1 cellular context compared by ENCODE assay signal in genomic region chr6:33076406-33076934, GRCh38.
TF ChIP-seq lines count a peak whose summit lies in the region.

No MANE protein-coding gene starts in this region.

TF ChIP-seq in GM12878, 131 proteins besides CTCF, POLR2A, EP300 and RAD21 (continues in another document):
- TF ChIP-seq JUNB (IDR thresholded peaks at IDR 0.05) (no peak), ZNF622 (IDR thresholded peaks at IDR 0.05) (no peak), PKNOX1 (IDR thresholded peaks at IDR 0.05) (no peak), IRF4 (IDR thresholded peaks at IDR 0.05; ENCODE audit: low read depth, low read length) (no peak), ZBTB4 (CRISPR knock-in tag; IDR thresholded peaks at IDR 0.05) (0 out of 2 replicates have a peak, but pooled peaks have one; percentile 39), ATF7 (IDR thresholded peaks at IDR 0.05; ENCODE audit: low read depth) (no peak), POLR2AphosphoS2 (IDR thresholded peaks at IDR 0.05; ENCODE audit: low read depth, low read length) (0 out of 2 replicates have a peak, but pooled peaks have one; percentile 10), JUND (IDR thresholded peaks at IDR 0.05; ENCODE audit: low read depth, low read length) (no peak), MEF2B (IDR thresholded peaks at IDR 0.05; ENCODE audit: partially characterized antibody, poor library complexity, severe bottlenecking) (no peak), WRNIP1 (IDR thresholded peaks at IDR 0.05; ENCODE audit: borderline replicate concordance, low read depth, low read length) (no peak), CREB1 (IDR thresholded peaks at IDR 0.05; ENCODE audit: low read depth) (no peak), RELA (IDR thresholded peaks at IDR 0.05; ENCODE audit: borderline replicate concordance, partially characterized antibody) (no peak), KLF5 (IDR thresholded peaks at IDR 0.05; ENCODE audit: partially characterized antibody) (no peak), POLR2AphosphoS5 (IDR thresholded peaks at IDR 0.05; ENCODE audit: low read length) (no peak; the same call in 1 of the 2 replicates), ZSCAN29 (IDR thresholded peaks at IDR 0.05) (no peak), KAT2A (conservative IDR thresholded peaks at IDR 0.05; ENCODE audit: control insufficient read depth, low read depth, low read length) (no peak), ASH2L (IDR thresholded peaks at IDR 0.05; ENCODE audit: borderline replicate concordance, low read depth) (no peak), BCL11A (IDR thresholded peaks at IDR 0.05; ENCODE audit: low read depth, low read length) (no peak), CHD4 (IDR thresholded peaks at IDR 0.05) (no peak), SRF (IDR thresholded peaks at IDR 0.05; ENCODE audit: low read depth in 2 of 2, low read length in 2 of 2) (no peak), NR2C2 (IDR thresholded peaks at IDR 0.05; ENCODE audit: borderline replicate concordance, control insufficient read depth, insufficient read length, low read depth) (no peak), FOXK2 (IDR thresholded peaks at IDR 0.05) (no peak), MTA3 (IDR thresholded peaks at IDR 0.05; ENCODE audit: borderline replicate concordance, low read length) (0 out of 2 replicates have a peak, but pooled peaks have one; percentile 69), YY1 (IDR thresholded peaks at IDR 0.05; ENCODE audit: low read depth, low read length) (no peak), REST (IDR thresholded peaks at IDR 0.05; ENCODE audit: low read depth, low read length) (no peak), BCLAF1 (IDR thresholded peaks at IDR 0.05) (no peak), ATF2 (IDR thresholded peaks at IDR 0.05; ENCODE audit: low read length) (0 out of 2 replicates have a peak, but pooled peaks have one; percentile 35), PBX3 (IDR thresholded peaks at IDR 0.05; ENCODE audit: insufficient replicate concordance, low read depth, low read length) (no peak), ESRRA (IDR thresholded peaks at IDR 0.05; ENCODE audit: low read length) (no peak), SKIL (IDR thresholded peaks at IDR 0.05; ENCODE audit: low read depth, poor library complexity, severe bottlenecking) (no peak), ZBTB40 (IDR thresholded peaks at IDR 0.05; ENCODE audit: borderline replicate concordance) (no peak), TBL1XR1 (IDR thresholded peaks at IDR 0.05; ENCODE audit: low read depth, low read length) (no peak), CEBPZ (IDR thresholded peaks at IDR 0.05; ENCODE audit: low read depth, low read length) (no peak)
